In the genomic region with DNA sequence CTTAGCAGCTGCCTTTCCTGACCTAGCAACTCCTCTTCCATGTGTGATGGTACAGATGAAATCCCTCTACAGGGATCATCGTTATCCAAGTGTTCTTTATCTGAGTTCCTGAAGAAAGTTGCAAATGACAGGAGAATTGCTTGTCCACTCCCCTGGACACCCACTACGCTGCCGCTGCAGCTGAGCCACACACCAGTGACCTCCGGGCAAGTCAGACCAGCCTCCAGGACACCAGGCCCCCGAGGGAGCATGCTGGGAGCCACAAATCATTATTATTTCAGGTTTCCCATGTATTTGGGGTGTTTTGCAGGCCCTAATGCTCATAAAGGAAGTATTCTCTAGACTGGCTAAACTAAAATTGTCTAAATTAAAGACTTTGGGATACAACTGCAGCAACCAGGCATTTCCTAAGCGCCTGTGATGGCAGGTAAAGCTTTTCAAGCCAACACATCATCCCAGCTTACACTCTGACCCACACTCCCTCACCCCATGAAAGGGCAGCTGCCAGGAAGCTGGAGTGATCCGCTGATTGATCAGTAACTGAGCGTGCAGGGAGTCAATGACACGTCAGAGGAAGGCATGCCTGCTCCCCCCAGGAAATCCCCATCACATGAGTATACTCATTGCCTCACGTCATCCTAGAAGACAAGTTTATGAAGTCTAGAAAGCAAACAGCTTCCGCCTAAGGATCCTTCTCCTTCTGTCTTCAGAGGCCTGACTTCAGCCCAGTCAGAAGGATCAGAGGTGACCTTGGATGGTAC, we compare ENCODE assay signal across 14 cellular contexts. TPM values are rescaled to one million over a fixed set of nuclear protein-coding genes. Genes with fewer than 3 reads are reported as not detected.
DNase-seq lines count a peak whose midpoint lies in the region; ATAC-seq, FAIRE-seq and TF ChIP-seq lines count a peak whose summit lies in the region.
"Had no signal": no experiment of that assay in that cellular context is flagged by ENCODE, and none has a peak within 500 bp of the region (broad histone marks: within the 10 kb centered on the region; RNA-seq: fewer than 3 reads in every experiment).

No MANE protein-coding gene starts in this region.

- intact Hi-C loops in ovary (cut with DNase I): no loop called here

- H3K27ac ChIP-seq in ovary: no peak overlapping the region

- H3K9me3 ChIP-seq in ovary: no peaks in the 10 kb centered on the region
- H3K9me3 ChIP-seq: HAP-1 had no signal

- no peak overlapping the region for H3K4me3 ChIP-seq in ovary
- H3K4me3 ChIP-seq: HAP-1 had no signal

- TF ChIP-seq CTCF in ovary (IDR thresholded peaks at IDR 0.05): no peak

- WGBS in ovary, 3 donors: 65 to 67% (median 66%) methylated on average over 11 of the region's 11 CpGs

- TF ChIP-seq POLR2A in ovary (IDR thresholded peaks at IDR 0.05): no peak

- H3K36me3 ChIP-seq in ovary: no peaks in the 10 kb centered on the region
- H3K36me3 ChIP-seq: HAP-1 had no signal

- TF ChIP-seq EP300 in ovary (IDR thresholded peaks at IDR 0.05): no peak

- no peaks in the 10 kb centered on the region for H3K4me1 ChIP-seq in ovary (ENCODE audit: insufficient read depth)
- H3K4me1 ChIP-seq: HAP-1 had no signal

- ATAC-seq in GM21529 (IDR thresholded peaks at IDR 0.05; ENCODE audit: unreplicated experiment): peak; percentile 71
- ATAC-seq in GM21447 (IDR thresholded peaks at IDR 0.05; ENCODE audit: unreplicated experiment): no peak
- ATAC-seq in GM21717 (IDR thresholded peaks at IDR 0.05; ENCODE audit: unreplicated experiment): no peak

- peak; percentile 40 for DNase-seq in EH (ENCODE audit: low read depth)
- DNase-seq in RCC 7860 (ENCODE audit: low spot score): peak; percentile 71
- DNase-seq in kidney glomerular epithelial cell (lab: John Stamatoyannopoulos, UW): peak; percentile 41
- no peak for DNase-seq in ovary
- no peak for DNase-seq in GM03348 (ENCODE audit: low spot score)
- DNase-seq: activated CD8-positive, alpha-beta memory T cell treated with anti-CD3 and anti-CD28 coated beads, Interleukin-2, amount 50 U/mL, for 48 hours; NCI-H1105 treated with DMSO at 0.1 percent for 48 hours; NCI-H82; stimulated activated CD4-positive, alpha-beta T cell treated with anti-CD3 and anti-CD28 coated beads, Interleukin-2, amount 100 ng/mL, for 24 hours had no signal

- FAIRE-seq in RCC 7860 (lab: Jason Lieb, UNC): no peak

- H3K27me3 ChIP-seq in ovary: no peaks in the 10 kb centered on the region

RNA-seq across cellular contexts. Expression of a gene that starts 14.4 kb away (rescaled TPM):
- 1 to 10 TPM in 1 of 7 donors, under 1 TPM in 3, not detected in 3; 0.17 to 1.3 (median 0.73) TPM for total RNA-seq in ovary
- polyA plus RNA-seq in ovary: under 1 TPM; 0.02 to 0.32 TPM
- total RNA-seq: subcutaneous adipose tissue had no signal

RNA-seq across cellular contexts. Expression of a gene that starts 59.5 kb away (rescaled TPM):
- 1 to 10 TPM; 1.5 to 6.7 (median 2.5) TPM for total RNA-seq in ovary
- 1 to 10 TPM; 2.5 to 9.5 TPM for polyA plus RNA-seq in ovary

Comparison
In these comparisons a context has a peak if more than half of its experiments do, and no peak if none do; other contexts are left out.
1. DNase-seq: peak in EH (single experiment), RCC 7860 (single experiment) and kidney glomerular epithelial cell (single experiment); none in ovary (0 of 5) and GM03348 (single experiment).